Comparison of ENCODE assay signal across 29 cellular contexts in genomic region chr9:136202449-136203405, GRCh38. TPM values are rescaled to one million over a fixed set of nuclear protein-coding genes. Genes with fewer than 3 reads are reported as not detected.
DNase-seq lines count a peak whose midpoint lies in the region; ATAC-seq, FAIRE-seq and TF ChIP-seq lines count a peak whose summit lies in the region.
"Had no signal": no experiment of that assay in that cellular context is flagged by ENCODE, and none has a peak within 500 bp of the region (broad histone marks: within the 10 kb centered on the region; RNA-seq: fewer than 3 reads in every experiment).

No MANE protein-coding gene starts in this region.

- H4K5ac ChIP-seq in H1 (ENCODE audit: insufficient read length, low read depth, low read length), result no peak overlapping the region

- H4K20me1 ChIP-seq in H1 (replicated peaks in 1 of 2; ENCODE audit: control insufficient read depth in 1 of 2, insufficient read depth in 2 of 2, low read length in 2 of 2), result peaks cover 26 to 52% of the 10 kb centered on the region in 2 experiments
- peaks cover 96% of the 10 kb centered on the region for H4K20me1 ChIP-seq in neural progenitor cell (ENCODE audit: low read depth)

- no peak overlapping the region for H2AFZ ChIP-seq in H1 (ENCODE audit: low read length)
- no peak overlapping the region for H2AFZ ChIP-seq in neural progenitor cell (replicated peaks)
- H2AFZ ChIP-seq: hepatocyte had no signal

- 0 out of 2 replicates have a peak, but pooled peaks cover 5% of the 10 kb centered on the region for H3K4me1 ChIP-seq in Caco-2
- peaks cover 4 to 23% (median 12%) of the 10 kb centered on the region in 4 experiments for H3K4me1 ChIP-seq in H1 (replicated peaks in 1 of 4; ENCODE audit: control insufficient read depth in 3 of 4, insufficient read depth in 4 of 4, low read length in 3 of 4)
- peaks cover 6% of the 10 kb centered on the region for H3K4me1 ChIP-seq in neural progenitor cell
- H3K4me1 ChIP-seq: ascending aorta, psoas muscle had no signal

- POLR2A ChIA-PET in Caco-2 (lab: Charles Lee) (no interaction called here), H1 (lab: Charles Lee; ENCODE audit: partially characterized antibody) (interaction anchor here (0.8 to 4.0 kb wide), 5 partner anchors 10 to 45 kb away, joined by 3 to 17 read pairs (median 5); no protein-coding TSS in a partner anchor)

- H2BK20ac ChIP-seq in H1 (ENCODE audit: low read length), result no peak overlapping the region

- H3K27me3 Mint-ChIP-seq in Caco-2 (ENCODE audit: insufficient read depth, unreplicated experiment) (no peaks in the 10 kb centered on the region), neural progenitor cell (ENCODE audit: insufficient read depth, low read depth) (peaks cover 59% of the 10 kb centered on the region)

- H3K56ac ChIP-seq in H1 (replicated peaks; ENCODE audit: insufficient read length, low read depth, low read length), result no peak overlapping the region

- no peak for TF ChIP-seq RAD21 in H1 (IDR thresholded peaks at IDR 0.05 in 1 of 2, conservative IDR thresholded peaks at IDR 0.05 in 1 of 2; ENCODE audit: low read depth in 2 of 2, low read length in 2 of 2)

- no peak overlapping the region for H2BK120ac ChIP-seq in H1 (replicated peaks; ENCODE audit: low read depth, low read length)

- H3K4ac ChIP-seq in H1 (replicated peaks; ENCODE audit: insufficient read length, low read depth, low read length), result no peak overlapping the region

- FAIRE-seq in H1 (lab: Jason Lieb, UNC), result no peak
- FAIRE-seq: RCC 7860 had no signal

- H3K27me3 ChIP-seq in Caco-2 (replicated peaks; ENCODE audit: control insufficient read depth, insufficient read depth, low read length) (no peaks in the 10 kb centered on the region), H7 (ENCODE audit: control insufficient read depth, insufficient read depth, low read length) (peaks cover 74% of the 10 kb centered on the region), H1 (replicated peaks in 1 of 4; ENCODE audit: control insufficient read depth in 3 of 4, extremely low read depth in 1 of 4, insufficient read depth in 3 of 4, low read length in 3 of 4) (peaks cover 71 to 85% (median 83%) of the 10 kb centered on the region in 4 experiments), neural progenitor cell (peaks cover 92% of the 10 kb centered on the region)
- H3K27me3 ChIP-seq: SJCRH30 had no signal

- intact Hi-C loops in Caco-2 (cut with micrococcal nuclease; ENCODE audit: unreplicated experiment), result no loop called here

- peak overlapping the region; percentile 40 for H3K4me3 Mint-ChIP-seq in Caco-2 (ENCODE audit: unreplicated experiment)
- H3K4me3 Mint-ChIP-seq in neural progenitor cell, result no peak overlapping the region
- H3K4me3 Mint-ChIP-seq: activated B cell treated with CpG ODN at 0.5 μM for 24 hours; activated CD8-positive, alpha-beta memory T cell treated with anti-CD3 and anti-CD28 coated beads, Interleukin-2, amount 10 ng/mL, durations not matched to agents 7 days and 5 days; activated T-cell treated with anti-CD3 and anti-CD28 coated beads, Interleukin-2, amount 50 U/mL, for 4 hours; HFFc6; T-cell had no signal

- 24% methylated on average over 57 of the region's 100 CpGs; no CpG with 5 or more reads in 1 of the 2 experiments for WGBS in H1 (ENCODE audit: extremely low coverage in 1 of 2, insufficient coverage in 1 of 2, insufficient read length in 1 of 2, insufficient replicate concordance in 2 of 2, low coverage in 1 of 2, low lambda C conversion rate in 2 of 2, missing lambda C conversion rate in 1 of 2), 2 experiments

- peak overlapping the region; percentile 33 for H3K4me3 ChIP-seq in Caco-2 (ENCODE audit: low read depth, low read length)
- peak overlapping the region; percentile 17; the same call in 1 of the 2 replicates for H3K4me3 ChIP-seq in H7 (ENCODE audit: insufficient read depth, low read depth, low read length)
- peak overlapping the region in 2 of 4 experiments; percentile 14 to 49; a peak in 5 of 8 replicates for H3K4me3 ChIP-seq in H1 (ENCODE audit: extremely low read depth in 1 of 4, insufficient read depth in 2 of 4, low read depth in 3 of 4, low read length in 4 of 4)
- no peak overlapping the region for H3K4me3 ChIP-seq in neural progenitor cell
- H3K4me3 ChIP-seq: ascending aorta; BLaER1 treated with 17β-estradiol and CSF1 and Interleukin-3, amounts not matched to agents 10 nM and 100 nM; gastroesophageal sphincter; hepatocyte; psoas muscle; SJCRH30; tibial artery had no signal

- H3K9me3 ChIP-seq in Caco-2, result no peaks in the 10 kb centered on the region
- H3K9me3 ChIP-seq in H1 (ENCODE audit: insufficient read depth in 2 of 2, low read depth in 1 of 2, low read length in 1 of 2), result no peaks in the 10 kb centered on the region; a peak in 1 of 4 replicates
- no peaks in the 10 kb centered on the region for H3K9me3 ChIP-seq in neural progenitor cell (ENCODE audit: low read depth)
- H3K9me3 ChIP-seq: ascending aorta, neutrophil, psoas muscle, SJCRH30, tibial artery had no signal

- H3K4me1 Mint-ChIP-seq in Caco-2 (ENCODE audit: low read depth, unreplicated experiment), result no peaks in the 10 kb centered on the region
- H3K4me1 Mint-ChIP-seq in neural progenitor cell, result no peaks in the 10 kb centered on the region
- H3K4me1 Mint-ChIP-seq: activated CD8-positive, alpha-beta memory T cell treated with anti-CD3 and anti-CD28 coated beads, Interleukin-2, amount 10 ng/mL, durations not matched to agents 7 days and 5 days had no signal

- H3K9me3 Mint-ChIP-seq in Caco-2 (ENCODE audit: unreplicated experiment) (no peaks in the 10 kb centered on the region), neural progenitor cell (no peaks in the 10 kb centered on the region)
- H3K9me3 Mint-ChIP-seq: activated B cell treated with CpG ODN at 0.5 μM for 24 hours; activated T-cell treated with anti-CD3 and anti-CD28 coated beads, Interleukin-2, amount 50 U/mL, for 4 hours; HFFc6; T-cell had no signal

- DNase-seq in Caco-2, result no peak
- DNase-seq in H7, result peak; percentile 96
- no peak for DNase-seq in H1 (ENCODE audit: low read depth in 1 of 2, low spot score in 2 of 2)
- DNase-seq in neural progenitor cell (ENCODE audit: low spot score), result no peak
- no peak for DNase-seq in activated naive CD4-positive, alpha-beta T cell treated with anti-CD3 and anti-CD28 coated beads, Interleukin-2, amount 50 U/mL, for 16 hours
- no peak for DNase-seq in NCI-H2196 treated with DMSO at 0.1 percent for 48 hours (lab: John Stamatoyannopoulos, UW; ENCODE audit: unreplicated experiment)
- DNase-seq: activated B cell treated with CpG ODN at 0.5 μM for 24 hours; activated CD8-positive, alpha-beta memory T cell treated with anti-CD3 and anti-CD28 coated beads, Interleukin-2, amount 10 ng/mL, durations not matched to agents 7 days and 5 days; activated gamma-delta T cell; activated T-cell treated with anti-CD3 and anti-CD28 coated beads, Interleukin-2, amount 50 U/mL, for 4 hours; HFFc6; MM.1S; NCI-H1105 treated with DMSO at 0.1 percent for 48 hours; NCI-H2029; NCI-H345; NCI-H748 treated with DMSO at 0.1 percent for 48 hours; psoas muscle; SJCRH30; stimulated activated CD4-positive, alpha-beta T cell treated with anti-CD3 and anti-CD28 coated beads, Interleukin-4, amount 100 ng/mL, for 24 hours; T-cell; tibial artery had no signal

- H3K23me2 ChIP-seq in H1 (ENCODE audit: low read depth, low read length), result peaks cover 8% of the 10 kb centered on the region; the same call in 1 of the 2 replicates

- CTCF ChIA-PET in Caco-2 (lab: Charles Lee) (no interaction called here), H1 (lab: Charles Lee; ENCODE audit: partially characterized antibody) (interaction anchor here (0.6 to 5.0 kb wide), 17 partner anchors 12 to 235 kb away, joined by 3 to 26 read pairs (median 5); no protein-coding TSS in a partner anchor)

- H2BK15ac ChIP-seq in H1 (ENCODE audit: low read length), result no peak overlapping the region

- ATAC-seq in GM19463 (IDR thresholded peaks at IDR 0.05; ENCODE audit: unreplicated experiment), result no peak
- ATAC-seq: activated CD8-positive, alpha-beta memory T cell treated with anti-CD3 and anti-CD28 coated beads, Interleukin-2, amount 10 ng/mL, durations not matched to agents 7 days and 5 days; activated T-cell treated with anti-CD3 and anti-CD28 coated beads, Interleukin-2, amount 50 U/mL, for 4 hours; gastroesophageal sphincter; psoas muscle; T-cell had no signal

- BruUV-seq in Caco-2 (replicated peaks; lab: Mats Ljungman, UMichigan), result no TSS peak

- peaks cover 16% of the 10 kb centered on the region for H3K36me3 Mint-ChIP-seq in Caco-2 (ENCODE audit: insufficient read depth, unreplicated experiment)
- peaks cover 7% of the 10 kb centered on the region for H3K36me3 Mint-ChIP-seq in neural progenitor cell
- H3K36me3 Mint-ChIP-seq: activated CD8-positive, alpha-beta memory T cell treated with anti-CD3 and anti-CD28 coated beads, Interleukin-2, amount 10 ng/mL, durations not matched to agents 7 days and 5 days had no signal

- H4K91ac ChIP-seq in H1 (replicated peaks; ENCODE audit: insufficient read length, low read length), result no peak overlapping the region

- no peaks in the 10 kb centered on the region for H3F3A ChIP-seq in neural progenitor cell (ENCODE audit: low read depth)

- H3K79me1 ChIP-seq in H1 (ENCODE audit: low read depth, low read length), result peaks cover 4% of the 10 kb centered on the region; the same call in 1 of the 2 replicates

- H2BK12ac ChIP-seq in H1 (ENCODE audit: low read depth, low read length), result no peak overlapping the region

- no peak overlapping the region for H3K9ac ChIP-seq in H1 (replicated peaks in 1 of 4; ENCODE audit: extremely low read depth in 1 of 4, low read depth in 3 of 4, low read length in 3 of 4)
- H3K9ac ChIP-seq in neural progenitor cell, result no peak overlapping the region
- H3K9ac ChIP-seq: BLaER1 treated with 17β-estradiol and CSF1 and Interleukin-3, amounts not matched to agents 10 nM and 100 nM had no signal

- no peak overlapping the region for H3K14ac ChIP-seq in H1 (ENCODE audit: insufficient read length)

- H3K27ac ChIP-seq in H1 (ENCODE audit: low read depth, low read length) (no peak overlapping the region), neural progenitor cell (no peak overlapping the region)
- H3K27ac ChIP-seq: ascending aorta; BLaER1 treated with 17β-estradiol and CSF1 and Interleukin-3, amounts not matched to agents 10 nM and 100 nM; gastroesophageal sphincter; hepatocyte; neutrophil; psoas muscle; SJCRH30; tibial artery had no signal

- no peaks in the 10 kb centered on the region for H3K79me2 ChIP-seq in H1 (ENCODE audit: control insufficient read depth in 1 of 2, insufficient read depth in 2 of 2, low read length in 2 of 2)
- no peaks in the 10 kb centered on the region for H3K79me2 ChIP-seq in neural progenitor cell (ENCODE audit: low read depth)
- H3K79me2 ChIP-seq: hepatocyte had no signal

- peak overlapping the region; percentile 57 to 59 for H3K4me2 ChIP-seq in H1 (ENCODE audit: insufficient read depth in 1 of 2, low read depth in 2 of 2, low read length in 2 of 2)
- peak overlapping the region; percentile 57 for H3K4me2 ChIP-seq in neural progenitor cell
- H3K4me2 ChIP-seq: BLaER1 treated with 17β-estradiol and CSF1 and Interleukin-3, amounts not matched to agents 10 nM and 100 nM; hepatocyte had no signal

- no peak overlapping the region for H3K23ac ChIP-seq in H1 (ENCODE audit: insufficient read length)

- H4K8ac ChIP-seq in H1 (ENCODE audit: extremely low read depth, insufficient read depth, low read length), result no peak overlapping the region

- no peak overlapping the region for H3K18ac ChIP-seq in H1 (ENCODE audit: extremely low read depth, low read length)

- no peak overlapping the region for H2BK5ac ChIP-seq in H1 (ENCODE audit: low read depth, low read length)

- no peak for TF ChIP-seq POLR2A in H1 (IDR thresholded peaks at IDR 0.05; ENCODE audit: control extremely low read depth in 1 of 2, low read depth in 2 of 2, low read length in 2 of 2)

- TF ChIP-seq EP300 in H1 (IDR thresholded peaks at IDR 0.05; ENCODE audit: borderline replicate concordance in 1 of 2, low read depth in 2 of 2, low read length in 2 of 2), result no peak

- H3K36me3 ChIP-seq in Caco-2 (ENCODE audit: control insufficient read depth, insufficient read depth, low read length) (no peaks in the 10 kb centered on the region), H7 (replicated peaks; ENCODE audit: control insufficient read depth, insufficient read depth, low read length) (no peaks in the 10 kb centered on the region), H1 (ENCODE audit: control insufficient read depth in 2 of 4, insufficient read depth in 4 of 4, low read length in 3 of 4) (peaks cover 0 to 17% (median 0%) of the 10 kb centered on the region in 4 experiments; a peak in 1 of 8 replicates), neural progenitor cell (no peaks in the 10 kb centered on the region)
- H3K36me3 ChIP-seq: ascending aorta, neutrophil, SJCRH30 had no signal

- TF ChIP-seq CTCF in Caco-2 (IDR thresholded peaks at IDR 0.05; ENCODE audit: insufficient read depth in 1 of 2, low read depth in 1 of 2, low read length in 1 of 2, severe bottlenecking in 1 of 2, unreplicated experiment in 1 of 2) (no peak), H1 (IDR thresholded peaks at IDR 0.05; ENCODE audit: control extremely low read depth in 1 of 3, insufficient read depth in 1 of 3, low read depth in 1 of 3, low read length in 3 of 3) (no peak), neural progenitor cell (IDR thresholded peaks at IDR 0.05) (no peak)

- H2AK5ac ChIP-seq in H1 (ENCODE audit: low read depth, low read length), result no peak overlapping the region

- H3K27ac Mint-ChIP-seq in Caco-2 (ENCODE audit: unreplicated experiment) (no peak overlapping the region), neural progenitor cell (no peak overlapping the region)
- H3K27ac Mint-ChIP-seq: activated B cell treated with CpG ODN at 0.5 μM for 24 hours; activated CD8-positive, alpha-beta memory T cell treated with anti-CD3 and anti-CD28 coated beads, Interleukin-2, amount 10 ng/mL, durations not matched to agents 7 days and 5 days; HFFc6; T-cell had no signal

RNA-seq across cellular contexts. Expression of gene LHX3, which starts 2.2 kb away (rescaled TPM):
- total RNA-seq in Caco-2 (2022) (1.1 and 1.2 TPM in 2 replicates), neural progenitor cell (ENCODE audit: low replicate concordance) (not detected in 2 replicates)
- 0.07 TPM in 1 of 2 replicates, not detected in the other for total RNA-seq in H7 (2014; rRNA removed; shearing (Covaris generic))
- total RNA-seq in H1 (2021; fragmentation: NEBNext Ultra II Directional; extraction: Animal tissue kit (Norgen Biotek cat#: 25700)), result not detected in 2 replicates
- polyA plus RNA-seq in H1 (2011; rRNA removed), result 0.02 and 0.03 TPM in 2 replicates
- polyA plus RNA-seq in H1 (2011; cell fraction: cytosol; rRNA removed), result not detected
- polyA plus RNA-seq in H1 (2011; cell fraction: nucleus; rRNA removed), result 0.20 TPM
- polyA plus RNA-seq in H1 (2012, experiment 1 of 2), result not detected in 4 replicates
- polyA plus RNA-seq in H1 (2012, experiment 2 of 2), result not detected
- not detected for polyA plus RNA-seq in H1 (2013, experiment 1 of 2)
- polyA plus RNA-seq in H1 (2013, experiment 2 of 2), result 0.02 TPM
- polyA minus RNA-seq in H1 (2011; rRNA and poly(A)+ RNA removed), result not detected in 2 replicates
- polyA minus RNA-seq in H1 (2011; cell fraction: cytosol; rRNA and poly(A)+ RNA removed), result not detected
- 0.30 TPM for polyA minus RNA-seq in H1 (2011; cell fraction: nucleus; rRNA and poly(A)+ RNA removed)
- total RNA-seq: activated B cell treated with CpG ODN at 0.5 μM for 24 hours; activated CD8-positive, alpha-beta memory T cell treated with anti-CD3 and anti-CD28 coated beads, Interleukin-2, amount 10 ng/mL, durations not matched to agents 7 days and 5 days; ascending aorta; gastroesophageal sphincter; hepatocyte; HFFc6; HT1080; psoas muscle; SJCRH30 had no signal
- polyA plus RNA-seq: hepatocyte, psoas muscle had no signal

RNA-seq across cellular contexts. Expression of gene QSOX2, which starts 42.9 kb away (rescaled TPM):
- total RNA-seq in Caco-2 (2022) (26.9 and 29.6 TPM in 2 replicates), neural progenitor cell (ENCODE audit: low replicate concordance) (17.1 and 19.6 TPM in 2 replicates)
- 22.6 and 24.6 TPM in 2 replicates for total RNA-seq in H7 (2014; rRNA removed; shearing (Covaris generic))
- 27.5 and 28.6 TPM in 2 replicates for total RNA-seq in H1 (2021; fragmentation: NEBNext Ultra II Directional; extraction: Animal tissue kit (Norgen Biotek cat#: 25700))
- 18.0 and 21.8 TPM in 2 replicates for polyA plus RNA-seq in H1 (2011; rRNA removed)
- 20.4 TPM for polyA plus RNA-seq in H1 (2011; cell fraction: cytosol; rRNA removed)
- 52.2 TPM for polyA plus RNA-seq in H1 (2011; cell fraction: nucleus; rRNA removed)
- polyA plus RNA-seq in H1 (2012, experiment 1 of 2), result 18.2 to 24.6 TPM (median 21.8 TPM) in 4 replicates
- 13.5 TPM for polyA plus RNA-seq in H1 (2012, experiment 2 of 2)
- 27.3 TPM for polyA plus RNA-seq in H1 (2013, experiment 1 of 2)
- 25.5 TPM for polyA plus RNA-seq in H1 (2013, experiment 2 of 2)
- polyA minus RNA-seq in H1 (2011; rRNA and poly(A)+ RNA removed), result 17.0 and 19.8 TPM in 2 replicates
- polyA minus RNA-seq in H1 (2011; cell fraction: cytosol; rRNA and poly(A)+ RNA removed), result 10.7 TPM
- polyA minus RNA-seq in H1 (2011; cell fraction: nucleus; rRNA and poly(A)+ RNA removed), result 13.1 TPM
